ENCODE assay signal across 19 cellular contexts in genomic region chr14:44404599-44405349, GRCh38.
"Had no signal": no experiment of that assay in that cellular context is flagged by ENCODE, and none has a peak within 500 bp of the region (broad histone marks: within the 10 kb centered on the region; RNA-seq: fewer than 3 reads in every experiment).

No MANE protein-coding gene starts in this region.

- H3K27me3 ChIP-seq: adrenal gland, body of pancreas, suprapubic skin, upper lobe of right lung had no signal

- H3K27ac Mint-ChIP-seq: immature natural killer cell; natural killer cell treated with Interleukin-12 subunit alpha and Interleukin-12 subunit beta and Interleukin-15 and Interleukin-18, amount 100 ng/mL, for 72 hours; progenitor cell of endocrine pancreas; T-helper 17 cell had no signal

- H3K9me3 ChIP-seq: adrenal gland, body of pancreas, suprapubic skin, upper lobe of right lung had no signal

- H3K27me3 Mint-ChIP-seq: central memory CD8-positive, alpha-beta T cell; natural killer cell treated with Interleukin-12 subunit alpha and Interleukin-12 subunit beta and Interleukin-15 and Interleukin-18, amount 100 ng/mL, for 72 hours; progenitor cell of endocrine pancreas; T-helper 17 cell had no signal

- ATAC-seq: body of pancreas; natural killer cell treated with Interleukin-12 subunit alpha and Interleukin-12 subunit beta and Interleukin-15 and Interleukin-18, amount 100 ng/mL, for 72 hours; sciatic nerve; T-helper 17 cell; upper lobe of right lung had no signal

- H3K4me3 Mint-ChIP-seq: central memory CD8-positive, alpha-beta T cell; immature natural killer cell; natural killer cell treated with Interleukin-12 subunit alpha and Interleukin-12 subunit beta and Interleukin-15 and Interleukin-18, amount 100 ng/mL, for 72 hours; T-helper 17 cell had no signal

- H3K4me1 ChIP-seq: adrenal gland, body of pancreas, suprapubic skin, upper lobe of right lung had no signal

- H3K36me3 ChIP-seq: adrenal gland, suprapubic skin, upper lobe of right lung had no signal

- H3K36me3 Mint-ChIP-seq: immature natural killer cell; natural killer cell treated with Interleukin-12 subunit alpha and Interleukin-12 subunit beta and Interleukin-15 and Interleukin-18, amount 100 ng/mL, for 72 hours had no signal

- H3K4me3 ChIP-seq: adrenal gland, body of pancreas, suprapubic skin, upper lobe of right lung had no signal

- DNase-seq: activated naive CD4-positive, alpha-beta T cell treated with anti-CD3 and anti-CD28 coated beads, Interleukin-2, amount 50 U/mL, for 16 hours; activated T-cell treated with anti-CD3 and anti-CD28 coated beads, Interleukin-2, amount 50 U/mL, for 1 hour; body of pancreas; effector memory CD4-positive, alpha-beta T cell; foreskin fibroblast; glutamatergic neuron; immature natural killer cell; occipital lobe; stimulated activated CD4-positive, alpha-beta T cell treated with anti-CD3 and anti-CD28 coated beads, Interleukin-12 subunit alpha, Interleukin-12 subunit beta, amount 100 ng/mL, for 4 hours; stimulated activated naive CD4-positive, alpha-beta T cell; T-helper 17 cell; upper lobe of right lung had no signal

- H3K4me1 Mint-ChIP-seq: central memory CD8-positive, alpha-beta T cell; immature natural killer cell; T-helper 17 cell had no signal

- H3K27ac ChIP-seq: adrenal gland, body of pancreas, epithelial cell of prostate, suprapubic skin, upper lobe of right lung had no signal
